ENCODE assay signal across 8 cellular contexts in the genomic region with DNA sequence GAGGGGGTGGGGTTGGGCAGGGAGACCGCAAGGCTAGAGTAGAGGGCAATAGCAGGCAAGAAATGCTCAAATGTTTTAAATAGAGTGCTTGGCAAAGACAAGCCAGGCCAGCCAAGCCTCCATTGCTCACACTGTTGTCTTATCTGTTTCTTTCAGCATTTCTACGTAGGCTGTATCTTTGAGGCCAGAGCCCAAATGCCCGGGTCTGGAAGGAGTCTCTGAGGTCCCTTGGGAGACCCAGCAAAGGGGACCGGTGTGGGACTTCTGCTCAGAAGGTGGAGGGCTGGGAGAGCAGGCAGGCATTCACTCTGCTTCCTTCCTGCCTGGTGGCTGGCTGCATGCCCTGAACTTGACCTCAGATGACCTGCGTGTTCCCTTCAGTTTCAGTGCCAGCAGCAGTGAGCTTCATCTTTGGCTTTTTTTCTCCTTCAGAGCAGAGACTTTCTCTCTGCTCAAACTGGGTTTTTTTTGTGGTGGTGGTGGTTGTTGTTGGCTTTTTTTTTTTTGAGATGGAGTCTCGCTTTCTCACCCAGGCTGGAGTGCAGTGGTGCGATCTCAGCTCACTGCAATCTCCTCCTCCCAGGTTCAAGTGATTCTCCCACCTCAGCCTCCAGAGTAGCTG. TPM values are rescaled to one million over a fixed set of nuclear protein-coding genes. Genes with fewer than 3 reads are reported as not detected.
DNase-seq lines count a peak whose midpoint lies in the region; ATAC-seq and TF ChIP-seq lines count a peak whose summit lies in the region.

No MANE protein-coding gene starts in this region.

- peak overlapping the region; percentile 81 to 96 (median 91) for H3K27ac Mint-ChIP-seq in CD4-positive, alpha-beta memory T cell
- H3K27ac Mint-ChIP-seq in natural killer cell: peak overlapping the region; percentile 90

- peak overlapping the region; percentile 32 to 33 for H3K4me3 ChIP-seq in CD4-positive, alpha-beta memory T cell (ENCODE audit: low read length in 2 of 2)

- in situ Hi-C loops in SK-MEL-5 (cut with HindIII; ENCODE audit: low pct_unique_long_range_greater_than_20kb, low sequenced_read_pairs): no loop called here

- no peaks in the 10 kb centered on the region for H3K36me3 Mint-ChIP-seq in CD4-positive, alpha-beta memory T cell
- no peaks in the 10 kb centered on the region for H3K36me3 Mint-ChIP-seq in natural killer cell

- H3K27ac ChIP-seq in CD4-positive, alpha-beta memory T cell (ENCODE audit: low read depth, low read length): peak overlapping the region; percentile 17

- CTCF ChIA-PET in CD4-positive, alpha-beta memory T cell (lab: Charles Lee; ENCODE audit: partially characterized antibody): interaction anchor here (1.0 to 4.0 kb wide), 7 partner anchors 11 to 86 kb away, joined by 3 to 23 read pairs (median 4); no protein-coding TSS in a partner anchor

- H3K4me1 Mint-ChIP-seq in CD4-positive, alpha-beta memory T cell: peaks cover 26 to 55% (median 40%) of the 10 kb centered on the region in 4 donors
- H3K4me1 Mint-ChIP-seq in natural killer cell: peaks cover 27 to 37% of the 10 kb centered on the region in 2 donors

- peaks cover 28% of the 10 kb centered on the region for H3K4me1 ChIP-seq in CD4-positive, alpha-beta memory T cell (ENCODE audit: insufficient read depth, low read length)

- DNase-seq in CD4-positive, alpha-beta memory T cell: peak; percentile 69 to 74 (median 71)
- DNase-seq in SK-MEL-5 (ENCODE audit: low read depth, low spot score) (peak; percentile 32), natural killer cell (peak; percentile 49), HT-29 (ENCODE audit: low spot score) (no peak), NCI-H1105 (lab: John Stamatoyannopoulos, UW) (no peak)
- DNase-seq in central memory CD4-positive, alpha-beta T cell: peak; percentile 68

- peak; percentile 29 for TF ChIP-seq POLR2A in GM19193 (IDR thresholded peaks at IDR 0.05; ENCODE audit: extremely low read depth, insufficient read depth, insufficient read length)

- ATAC-seq in HG03280 (IDR thresholded peaks at IDR 0.05; ENCODE audit: unreplicated experiment) (peak; percentile 68), natural killer cell (peak; percentile 88 to 92 (median 90))

- POLR2A ChIA-PET in CD4-positive, alpha-beta memory T cell (lab: Charles Lee; ENCODE audit: partially characterized antibody): interaction anchor here (0.6 to 2.6 kb wide), 10 partner anchors 10 to 496 kb away, joined by 3 to 14 read pairs (median 4); partner anchors contain the start of genes DGUOK, MOB1A and TET3

- intact Hi-C loops in CD4-positive, alpha-beta memory T cell (cut with micrococcal nuclease): loop anchor here (1.0 to 2.0 kb wide), 3 partner anchors 8 to 44 kb away; no protein-coding TSS in a partner anchor
- intact Hi-C loops in natural killer cell (cut with micrococcal nuclease): loop anchor here (1.0 to 2.0 kb wide), 2 partner anchors 16 to 31 kb away; no protein-coding TSS in a partner anchor

- no peaks in the 10 kb centered on the region for H3K27me3 ChIP-seq in CD4-positive, alpha-beta memory T cell (ENCODE audit: insufficient read depth, low read length)

- no peaks in the 10 kb centered on the region for H3K9me3 ChIP-seq in CD4-positive, alpha-beta memory T cell (ENCODE audit: control insufficient read depth in 1 of 2, low read length in 2 of 2)

- no peaks in the 10 kb centered on the region for H3K9me3 Mint-ChIP-seq in CD4-positive, alpha-beta memory T cell
- no peaks in the 10 kb centered on the region for H3K9me3 Mint-ChIP-seq in natural killer cell

- no peaks in the 10 kb centered on the region for H3K36me3 ChIP-seq in CD4-positive, alpha-beta memory T cell (ENCODE audit: insufficient read depth, low read length)

- H3K27me3 Mint-ChIP-seq in CD4-positive, alpha-beta memory T cell: no peaks in the 10 kb centered on the region
- H3K27me3 Mint-ChIP-seq in natural killer cell (ENCODE audit: low read depth in 2 of 2): no peaks in the 10 kb centered on the region

- no peak for TF ChIP-seq CTCF in natural killer cell (IDR thresholded peaks at IDR 0.05)

- H3K4me3 Mint-ChIP-seq in CD4-positive, alpha-beta memory T cell: peak overlapping the region; percentile 64 to 84 (median 74)
- peak overlapping the region; percentile 86 for H3K4me3 Mint-ChIP-seq in natural killer cell

RNA-seq across cellular contexts. Expression of gene TET3, which starts 13.7 kb away (rescaled TPM):
- total RNA-seq in CD4-positive, alpha-beta memory T cell: 10 to 100 TPM; 18.2 to 19.4 TPM
- polyA plus RNA-seq in CD4-positive, alpha-beta memory T cell: under 1 TPM; 0.03 to 0.57 TPM
- 2.6 and 2.7 TPM in 2 replicates for total RNA-seq in SK-MEL-5 (2014; rRNA removed; shearing (Covaris generic))
- 2.9 and 4.5 TPM in 2 replicates for polyA plus RNA-seq in SK-MEL-5 (2015; cell fraction: cytosol; rRNA removed)
- 15.8 and 16.4 TPM in 2 replicates for polyA plus RNA-seq in SK-MEL-5 (2015; cell fraction: nucleus; rRNA removed)
- total RNA-seq in natural killer cell: 10 to 100 TPM; 40.0 to 47.9 (median 45.3) TPM
- total RNA-seq in HT-29 (2014; rRNA removed; shearing (Covaris generic)): 11.7 and 13.3 TPM in 2 replicates

RNA-seq across cellular contexts. Expression of gene DGUOK, which starts 44.3 kb away (rescaled TPM):
- total RNA-seq in CD4-positive, alpha-beta memory T cell: 10 to 100 TPM; 52.2 to 55.5 TPM
- 100 to 1,000 TPM; 185 to 199 TPM for polyA plus RNA-seq in CD4-positive, alpha-beta memory T cell
- 74.9 and 82.4 TPM in 2 replicates for total RNA-seq in SK-MEL-5 (2014; rRNA removed; shearing (Covaris generic))
- polyA plus RNA-seq in SK-MEL-5 (2015; cell fraction: cytosol; rRNA removed): 87.7 and 92.2 TPM in 2 replicates
- 55.8 and 57.2 TPM in 2 replicates for polyA plus RNA-seq in SK-MEL-5 (2015; cell fraction: nucleus; rRNA removed)
- 10 to 100 TPM; 47.6 to 56.8 (median 54.8) TPM for total RNA-seq in natural killer cell
- 47.5 and 58.6 TPM in 2 replicates for total RNA-seq in HT-29 (2014; rRNA removed; shearing (Covaris generic))

Comparison
In these comparisons a context has a peak if more than half of its experiments do, and no peak if none do; other contexts are left out.
1. DNase-seq: peak in CD4-positive, alpha-beta memory T cell (5 of 5), SK-MEL-5 (single experiment), central memory CD4-positive, alpha-beta T cell (single experiment) and natural killer cell (single experiment); none in HT-29 (single experiment) and NCI-H1105 (single experiment).